24 cellular contexts compared by ENCODE assay signal in genomic region chrX:17616936-17617335, GRCh38.
A peak's percentile ranks its signal among the peaks of the same experiment; 100 is the strongest.
DNase-seq lines count a peak whose midpoint lies in the region; ATAC-seq lines count a peak whose summit lies in the region.
"Had no signal": no experiment of that assay in that cellular context is flagged by ENCODE, and none has a peak within 500 bp of the region (broad histone marks: within the 10 kb centered on the region; RNA-seq: fewer than 3 reads in every experiment).

No MANE protein-coding gene starts in this region.

- peak; percentile 18 for DNase-seq in DMS153 (lab: John Stamatoyannopoulos, UW)
- no peak for DNase-seq in DMS153 treated with DMSO at 0.1 percent for 48 hours (lab: John Stamatoyannopoulos, UW; ENCODE audit: unreplicated experiment)
- peak; percentile 56 for DNase-seq in NCI-H345 treated with DMSO at 0.1 percent for 48 hours (lab: John Stamatoyannopoulos, UW; ENCODE audit: unreplicated experiment)
- DNase-seq in SHP77 treated with DMSO at 0.1 percent for 48 hours (lab: John Stamatoyannopoulos, UW): peak; percentile 50
- DNase-seq in islet precursor cell: no peak
- DNase-seq: activated CD8-positive, alpha-beta memory T cell treated with anti-CD3 and anti-CD28 coated beads, Interleukin-2, amount 10 ng/mL, durations not matched to agents 7 days and 5 days; activated naive CD8-positive, alpha-beta T cell treated with anti-CD3 and anti-CD28 coated beads, Interleukin-2, amount 50 U/mL, for 24 hours; activated T-cell treated with anti-CD3 and anti-CD28 coated beads, Interleukin-2, amount 50 U/mL, for 48 hours; Calu3; GM23248; Kasumi-1; NCI-H2171; PC-3; psoas muscle; stimulated activated CD4-positive, alpha-beta T cell treated with anti-CD3 and anti-CD28 coated beads, Interleukin-15, amount 100 ng/mL, for 24 hours; stimulated activated naive B cell treated with anti-CD40 and anti-IgM and Interleukin-4, amounts not matched to agents 10 μg/mL and 1 μg/mL and 100 μg/mL, for 72 hours; SW 1271; T-helper 9 cell had no signal

- ATAC-seq in GM19467 (IDR thresholded peaks at IDR 0.05; ENCODE audit: unreplicated experiment) (no peak), HG02870 (IDR thresholded peaks at IDR 0.05; ENCODE audit: unreplicated experiment) (no peak), GM21360 (IDR thresholded peaks at IDR 0.05; ENCODE audit: unreplicated experiment) (no peak)
- ATAC-seq: activated CD8-positive, alpha-beta memory T cell treated with anti-CD3 and anti-CD28 coated beads, Interleukin-2, amount 10 ng/mL, durations not matched to agents 7 days and 5 days; activated naive CD8-positive, alpha-beta T cell treated with anti-CD3 and anti-CD28 coated beads, Interleukin-2, amount 50 U/mL, for 24 hours; gastroesophageal sphincter; PC-3; psoas muscle; Right ventricle myocardium inferior; stimulated activated naive B cell treated with anti-CD40 and anti-IgM and Interleukin-4, amounts not matched to agents 10 μg/mL and 1 μg/mL and 100 μg/mL, for 72 hours; WTC11 had no signal

Comparison
In these comparisons a context has a peak if more than half of its experiments do, and no peak if none do; other contexts are left out.
1. DNase-seq: peak in DMS153 (single experiment), NCI-H345 treated with DMSO at 0.1 percent for 48 hours (single experiment) and SHP77 treated with DMSO at 0.1 percent for 48 hours (single experiment); none in DMS153 treated with DMSO at 0.1 percent for 48 hours (single experiment) and islet precursor cell (single experiment).